Comparison of ENCODE assay signal across 9 cellular contexts in the genomic region with DNA sequence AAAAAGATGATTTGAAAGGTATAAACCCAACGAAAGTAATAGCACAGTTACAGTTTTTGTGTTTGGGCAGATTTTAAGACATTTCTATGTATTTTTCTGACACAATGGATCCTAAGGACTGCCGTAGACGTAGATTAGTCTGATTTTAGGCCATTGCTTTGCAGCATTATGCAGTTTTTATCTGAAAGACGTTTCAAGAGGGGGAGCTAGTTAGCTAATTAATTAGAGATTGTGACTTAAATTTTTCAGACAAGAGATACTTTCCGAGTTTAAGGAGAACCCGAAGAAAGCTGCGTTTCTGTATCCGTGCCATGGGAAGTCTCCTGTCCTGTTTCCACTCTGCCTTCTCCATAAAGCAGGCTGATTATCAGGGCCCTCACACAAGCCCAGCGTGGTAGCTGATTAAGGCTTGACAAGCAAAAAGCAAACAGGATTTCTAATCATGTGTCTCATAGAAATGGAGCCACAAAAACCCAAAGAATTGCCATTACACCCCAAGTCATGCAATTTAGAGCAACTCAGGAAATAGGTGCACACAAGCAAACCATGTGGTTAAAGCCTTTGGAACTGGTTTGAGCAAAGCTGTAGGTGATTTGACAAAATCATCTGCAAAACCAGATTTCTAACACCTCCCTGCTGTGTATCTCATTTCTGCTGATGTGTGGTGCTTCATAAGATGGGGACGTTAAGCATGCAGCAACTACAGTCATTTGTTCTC.
DNase-seq lines count a peak whose midpoint lies in the region; ATAC-seq and TF ChIP-seq lines count a peak whose summit lies in the region.
"Had no signal": no experiment of that assay in that cellular context is flagged by ENCODE, and none has a peak within 500 bp of the region (broad histone marks: within the 10 kb centered on the region; RNA-seq: fewer than 3 reads in every experiment).

No MANE protein-coding gene starts in this region.

- H3K27me3 Mint-ChIP-seq in brain (peaks cover 4% of the 10 kb centered on the region), WTC11 (ENCODE audit: low read depth) (no peaks in the 10 kb centered on the region)
- no peaks in the 10 kb centered on the region for H3K27me3 Mint-ChIP-seq in natural killer cell treated with Interleukin-12 subunit alpha and Interleukin-12 subunit beta and Interleukin-15 and Interleukin-18, amount 100 ng/mL, for 72 hours

- CTCF ChIA-PET in WTC11 (lab: Charles Lee), result no interaction called here

- H3K27ac Mint-ChIP-seq in brain (peak overlapping the region; percentile 13 to 94 (median 66)), WTC11 (no peak overlapping the region)
- H3K27ac Mint-ChIP-seq in natural killer cell treated with Interleukin-12 subunit alpha and Interleukin-12 subunit beta and Interleukin-15 and Interleukin-18, amount 100 ng/mL, for 72 hours, result peak overlapping the region; percentile 88 to 94

- H3K9me3 Mint-ChIP-seq in brain (no peaks in the 10 kb centered on the region), WTC11 (no peaks in the 10 kb centered on the region)
- H3K9me3 Mint-ChIP-seq in natural killer cell treated with Interleukin-12 subunit alpha and Interleukin-12 subunit beta and Interleukin-15 and Interleukin-18, amount 100 ng/mL, for 72 hours, result no peaks in the 10 kb centered on the region

- TF ChIP-seq CTCF in LNCAP (IDR thresholded peaks at IDR 0.05) (peak; percentile 33; the same call in 1 of the 2 replicates), brain (conservative IDR thresholded peaks at IDR 0.05) (peak in 1 of 2 experiments; percentile 19), WTC11 (IDR thresholded peaks at IDR 0.05) (no peak)

- H3K4me3 Mint-ChIP-seq in brain, result peak overlapping the region in 4 of 5 experiments; percentile 4 to 77 (median 53)
- H3K4me3 Mint-ChIP-seq in natural killer cell treated with Interleukin-12 subunit alpha and Interleukin-12 subunit beta and Interleukin-15 and Interleukin-18, amount 100 ng/mL, for 72 hours, result peak overlapping the region; percentile 93
- H3K4me3 Mint-ChIP-seq in WTC11, result no peak overlapping the region

- ATAC-seq in natural killer cell treated with Interleukin-12 subunit alpha and Interleukin-12 subunit beta and Interleukin-15 and Interleukin-18, amount 100 ng/mL, for 72 hours, result peak; percentile 85 to 91
- ATAC-seq in GM18517 (IDR thresholded peaks at IDR 0.05; ENCODE audit: unreplicated experiment) (no peak), WTC11 (no peak), HG02970 (IDR thresholded peaks at IDR 0.05; ENCODE audit: low FRiP score, unreplicated experiment) (no peak)

- DNase-seq in GM03348 (ENCODE audit: low spot score) (peak; percentile 11), NCI-H2107 treated with DMSO at 0.1 percent for 48 hours (lab: John Stamatoyannopoulos, UW; ENCODE audit: unreplicated experiment) (no peak), WTC11 (ENCODE audit: low spot score) (no peak)
- DNase-seq in natural killer cell treated with Interleukin-12 subunit alpha and Interleukin-12 subunit beta and Interleukin-15 and Interleukin-18, amount 100 ng/mL, for 72 hours (ENCODE audit: low spot score), result peak; percentile 76
- DNase-seq: dorsolateral prefrontal cortex had no signal

- H3K4me1 Mint-ChIP-seq in brain (peaks cover 46% of the 10 kb centered on the region), WTC11 (peaks cover 34% of the 10 kb centered on the region)
- H3K4me1 Mint-ChIP-seq in natural killer cell treated with Interleukin-12 subunit alpha and Interleukin-12 subunit beta and Interleukin-15 and Interleukin-18, amount 100 ng/mL, for 72 hours (ENCODE audit: low read depth in 2 of 2), result peaks cover 70 to 81% of the 10 kb centered on the region in 2 donors

- POLR2A ChIA-PET in WTC11 (lab: Charles Lee), result interaction anchor here (0.6 kb wide), 1 partner anchor 97 kb away, joined by 3 read pairs; no protein-coding TSS in a partner anchor

- H3K36me3 Mint-ChIP-seq in brain (no peaks in the 10 kb centered on the region), WTC11 (no peaks in the 10 kb centered on the region)
- peaks cover 63% of the 10 kb centered on the region for H3K36me3 Mint-ChIP-seq in natural killer cell treated with Interleukin-12 subunit alpha and Interleukin-12 subunit beta and Interleukin-15 and Interleukin-18, amount 100 ng/mL, for 72 hours

TF ChIP-seq in WTC11, 78 proteins besides CTCF, POLR2A, EP300 and RAD21 (continues in another document):
- TF ChIP-seq FOXK1 (CRISPR knock-in tag; IDR thresholded peaks at IDR 0.05) (no peak), TCF7 (CRISPR knock-in tag; IDR thresholded peaks at IDR 0.05; ENCODE audit: low read depth) (no peak), IRF2 (CRISPR knock-in tag; IDR thresholded peaks at IDR 0.05; ENCODE audit: borderline replicate concordance, low read depth) (no peak), ZNF396 (CRISPR knock-in tag; IDR thresholded peaks at IDR 0.05; ENCODE audit: borderline replicate concordance) (no peak), NFE2L1 (CRISPR knock-in tag; IDR thresholded peaks at IDR 0.05) (no peak), CREM (CRISPR knock-in tag; IDR thresholded peaks at IDR 0.05) (no peak), JAZF1 (CRISPR knock-in tag; IDR thresholded peaks at IDR 0.05) (no peak), RORB (CRISPR knock-in tag; IDR thresholded peaks at IDR 0.05) (no peak), ZNF416 (CRISPR knock-in tag; IDR thresholded peaks at IDR 0.05) (no peak), FOXP1 (CRISPR knock-in tag; IDR thresholded peaks at IDR 0.05; ENCODE audit: borderline replicate concordance) (no peak), NR1H2 (CRISPR knock-in tag; IDR thresholded peaks at IDR 0.05) (no peak), ZNF232 (CRISPR knock-in tag; IDR thresholded peaks at IDR 0.05) (no peak)
- TF ChIP-seq, protein P1, sequence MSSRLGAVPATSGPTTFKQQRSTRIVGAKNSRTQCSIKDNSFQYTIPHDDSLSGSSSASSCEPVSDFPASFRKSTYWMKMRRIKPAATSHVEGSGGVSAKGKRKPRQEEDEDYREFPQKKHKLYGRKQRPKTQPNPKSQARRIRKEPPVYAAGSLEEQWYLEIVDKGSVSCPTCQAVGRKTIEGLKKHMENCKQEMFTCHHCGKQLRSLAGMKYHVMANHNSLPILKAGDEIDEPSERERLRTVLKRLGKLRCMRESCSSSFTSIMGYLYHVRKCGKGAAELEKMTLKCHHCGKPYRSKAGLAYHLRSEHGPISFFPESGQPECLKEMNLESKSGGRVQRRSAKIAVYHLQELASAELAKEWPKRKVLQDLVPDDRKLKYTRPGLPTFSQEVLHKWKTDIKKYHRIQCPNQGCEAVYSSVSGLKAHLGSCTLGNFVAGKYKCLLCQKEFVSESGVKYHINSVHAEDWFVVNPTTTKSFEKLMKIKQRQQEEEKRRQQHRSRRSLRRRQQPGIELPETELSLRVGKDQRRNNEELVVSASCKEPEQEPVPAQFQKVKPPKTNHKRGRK (CRISPR knock-in tag; IDR thresholded peaks at IDR 0.05; ENCODE audit: borderline replicate concordance), result no peak
- TF ChIP-seq, protein P2, sequence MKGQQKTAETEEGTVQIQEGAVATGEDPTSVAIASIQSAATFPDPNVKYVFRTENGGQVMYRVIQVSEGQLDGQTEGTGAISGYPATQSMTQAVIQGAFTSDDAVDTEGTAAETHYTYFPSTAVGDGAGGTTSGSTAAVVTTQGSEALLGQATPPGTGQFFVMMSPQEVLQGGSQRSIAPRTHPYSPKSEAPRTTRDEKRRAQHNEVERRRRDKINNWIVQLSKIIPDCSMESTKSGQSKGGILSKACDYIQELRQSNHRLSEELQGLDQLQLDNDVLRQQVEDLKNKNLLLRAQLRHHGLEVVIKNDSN (CRISPR knock-in tag; IDR thresholded peaks at IDR 0.05), result no peak
- TF ChIP-seq, protein P3, sequence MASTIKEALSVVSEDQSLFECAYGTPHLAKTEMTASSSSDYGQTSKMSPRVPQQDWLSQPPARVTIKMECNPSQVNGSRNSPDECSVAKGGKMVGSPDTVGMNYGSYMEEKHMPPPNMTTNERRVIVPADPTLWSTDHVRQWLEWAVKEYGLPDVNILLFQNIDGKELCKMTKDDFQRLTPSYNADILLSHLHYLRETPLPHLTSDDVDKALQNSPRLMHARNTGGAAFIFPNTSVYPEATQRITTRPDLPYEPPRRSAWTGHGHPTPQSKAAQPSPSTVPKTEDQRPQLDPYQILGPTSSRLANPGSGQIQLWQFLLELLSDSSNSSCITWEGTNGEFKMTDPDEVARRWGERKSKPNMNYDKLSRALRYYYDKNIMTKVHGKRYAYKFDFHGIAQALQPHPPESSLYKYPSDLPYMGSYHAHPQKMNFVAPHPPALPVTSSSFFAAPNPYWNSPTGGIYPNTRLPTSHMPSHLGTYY (CRISPR knock-in tag; IDR thresholded peaks at IDR 0.05), result no peak
- TF ChIP-seq, protein P4, sequence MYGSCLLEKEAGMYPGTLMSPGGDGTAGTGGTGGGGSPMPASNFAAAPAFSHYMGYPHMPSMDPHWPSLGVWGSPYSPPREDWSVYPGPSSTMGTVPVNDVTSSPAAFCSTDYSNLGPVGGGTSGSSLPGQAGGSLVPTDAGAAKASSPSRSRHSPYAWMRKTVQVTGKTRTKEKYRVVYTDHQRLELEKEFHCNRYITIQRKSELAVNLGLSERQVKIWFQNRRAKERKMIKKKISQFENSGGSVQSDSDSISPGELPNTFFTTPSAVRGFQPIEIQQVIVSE (CRISPR knock-in tag; IDR thresholded peaks at IDR 0.05; ENCODE audit: borderline replicate concordance), result no peak

Comparison
In these comparisons a context has a peak if more than half of its experiments do, and no peak if none do; other contexts are left out.
1. DNase-seq: peak in GM03348 (single experiment) and natural killer cell treated with Interleukin-12 subunit alpha and Interleukin-12 subunit beta and Interleukin-15 and Interleukin-18, amount 100 ng/mL, for 72 hours (single experiment); none in NCI-H2107 treated with DMSO at 0.1 percent for 48 hours (single experiment) and WTC11 (single experiment).
2. ATAC-seq: peak in natural killer cell treated with Interleukin-12 subunit alpha and Interleukin-12 subunit beta and Interleukin-15 and Interleukin-18, amount 100 ng/mL, for 72 hours (2 of 2); none in GM18517 (single experiment), WTC11 (single experiment) and HG02970 (single experiment).